In genomic region chr11:47863893-47864430, GRCh38 we compare ENCODE assay signal across 1 cellular context.
TF ChIP-seq lines count a peak whose summit lies in the region.

No MANE protein-coding gene starts in this region.

TF ChIP-seq in H1, 55 proteins besides CTCF, POLR2A, EP300 and RAD21:
- no peak for TF ChIP-seq TBP (IDR thresholded peaks at IDR 0.05; ENCODE audit: low read depth, low read length)
- no peak for TF ChIP-seq TAF7 (optimal IDR thresholded peaks at IDR 0.05; ENCODE audit: borderline replicate concordance, low read depth, low read length)
- TF ChIP-seq KDM4A (IDR thresholded peaks at IDR 0.05; ENCODE audit: low read depth, low read length, severe bottlenecking): no peak
- TF ChIP-seq NRF1 (IDR thresholded peaks at IDR 0.05; ENCODE audit: low read depth, low read length): no peak
- TF ChIP-seq NANOG (IDR thresholded peaks at IDR 0.05; ENCODE audit: insufficient read depth, low read depth, low read length, poor library complexity, severe bottlenecking): no peak
- TF ChIP-seq MAFK (IDR thresholded peaks at IDR 0.05; ENCODE audit: low read depth, low read length): no peak
- TF ChIP-seq SP2 (IDR thresholded peaks at IDR 0.05; ENCODE audit: low read length): no peak
- no peak for TF ChIP-seq EZH2 (IDR thresholded peaks at IDR 0.05; ENCODE audit: low read depth, low read length, severe bottlenecking)
- TF ChIP-seq CREB1 (IDR thresholded peaks at IDR 0.05): no peak
- TF ChIP-seq TAF1 (IDR thresholded peaks at IDR 0.05; ENCODE audit: low read depth, low read length): no peak
- TF ChIP-seq E2F6 (IDR thresholded peaks at IDR 0.05): no peak
